8 cellular contexts compared by ENCODE assay signal in genomic region chr3:150761831-150762661, GRCh38. TPM values are rescaled to one million over a fixed set of nuclear protein-coding genes. Genes with fewer than 3 reads are reported as not detected.
DNase-seq lines count a peak whose midpoint lies in the region; TF ChIP-seq lines count a peak whose summit lies in the region.

No MANE protein-coding gene starts in this region.

- TF ChIP-seq CTCF in endothelial cell (IDR thresholded peaks at IDR 0.05; ENCODE audit: unreplicated experiment) (no peak), GM10248 (IDR thresholded peaks at IDR 0.05; ENCODE audit: control extremely low read depth, extremely low read depth, low read depth, missing control alignments) (no peak)

- no peaks in the 10 kb centered on the region for H3K9me3 Mint-ChIP-seq in endothelial cell (ENCODE audit: unreplicated experiment)

- H3K27ac Mint-ChIP-seq in endothelial cell (ENCODE audit: unreplicated experiment) = no peak overlapping the region

- DNase-seq in NCI-H1436 (lab: John Stamatoyannopoulos, UW) = peak; percentile 7
- DNase-seq in NCI-H1436 treated with DMSO at 0.1 percent for 48 hours (lab: John Stamatoyannopoulos, UW) = no peak
- peak; percentile 58 for DNase-seq in NCI-H2107 treated with DMSO at 0.1 percent for 48 hours (lab: John Stamatoyannopoulos, UW; ENCODE audit: unreplicated experiment)
- peak; percentile 76 for DNase-seq in activated CD8-positive, alpha-beta memory T cell treated with anti-CD3 and anti-CD28 coated beads for 24 hours
- DNase-seq in endothelial cell (ENCODE audit: low spot score) = peak; percentile 26
- DNase-seq in stromal cell of bone marrow (ENCODE audit: low read depth) = peak; percentile 54
- no peak for DNase-seq in GM10248 (ENCODE audit: extremely low spot score)

- H3K4me3 Mint-ChIP-seq in endothelial cell (ENCODE audit: unreplicated experiment) = peak overlapping the region; percentile 95

- H3K27me3 Mint-ChIP-seq in endothelial cell (ENCODE audit: unreplicated experiment) = peaks cover 11% of the 10 kb centered on the region

- H3K4me3 ChIP-seq in mesodermal cell (ENCODE audit: extremely low read depth, insufficient read depth, low read length, poor library complexity, severe bottlenecking) = peak overlapping the region; percentile 73

- no peak overlapping the region for H3K27ac ChIP-seq in mesodermal cell (ENCODE audit: low read depth, low read length, severe bottlenecking)

- H3K36me3 Mint-ChIP-seq in endothelial cell (ENCODE audit: low read depth, unreplicated experiment) = no peaks in the 10 kb centered on the region

- CTCF ChIA-PET in GM10248 (lab: Yijun Ruan, JAX) = interaction anchor here (0.7 to 9.8 kb wide), 10 partner anchors 12 to 124 kb away, joined by 3 to 89 read pairs (median 5); no protein-coding TSS in a partner anchor

- H3K36me3 ChIP-seq in mesodermal cell (ENCODE audit: control insufficient read depth, insufficient read depth, low read length) = peaks cover 8% of the 10 kb centered on the region

- peaks cover 21% of the 10 kb centered on the region for H3K4me1 ChIP-seq in mesodermal cell (ENCODE audit: control insufficient read depth, insufficient read depth, low read length, poor library complexity, severe bottlenecking)

- POLR2A ChIA-PET in GM10248 (lab: Yijun Ruan, JAX) = interaction anchor here (1.0 to 1.1 kb wide), 2 partner anchors 15 to 24 kb away, joined by 3 to 6 read pairs; no protein-coding TSS in a partner anchor

- peaks cover 19% of the 10 kb centered on the region for H3K4me1 Mint-ChIP-seq in endothelial cell (ENCODE audit: unreplicated experiment)

- no peaks in the 10 kb centered on the region for H3K9me3 ChIP-seq in mesodermal cell (ENCODE audit: control insufficient read depth, low read length)

- 0 to 1% methylated on average over 33 to 38 of the region's 48 CpGs for WGBS in mesodermal cell (ENCODE audit: insufficient coverage in 2 of 2), 2 experiments

RNA-seq across cellular contexts. Expression of gene SIAH2, which starts 0.9 kb away (rescaled TPM):
- 13.2 TPM for total RNA-seq in endothelial cell (ENCODE audit: unreplicated experiment)
- 29.8 TPM for polyA plus RNA-seq in mesodermal cell (2013, experiment 1 of 2)
- 26.0 TPM for polyA plus RNA-seq in mesodermal cell (2013, experiment 2 of 2)

RNA-seq across cellular contexts. Expression of gene ERICH6, which starts 58.3 kb away (rescaled TPM):
- total RNA-seq in endothelial cell (ENCODE audit: unreplicated experiment) = 0.31 TPM
- not detected for polyA plus RNA-seq in mesodermal cell (2013, experiment 1 of 2)
- not detected for polyA plus RNA-seq in mesodermal cell (2013, experiment 2 of 2)

Comparison
In these comparisons a context has a peak if more than half of its experiments do, and no peak if none do; other contexts are left out.
1. DNase-seq: peak in NCI-H1436 (single experiment), NCI-H2107 treated with DMSO at 0.1 percent for 48 hours (single experiment), activated CD8-positive, alpha-beta memory T cell treated with anti-CD3 and anti-CD28 coated beads for 24 hours (single experiment), endothelial cell (single experiment) and stromal cell of bone marrow (single experiment); none in NCI-H1436 treated with DMSO at 0.1 percent for 48 hours (single experiment) and GM10248 (single experiment).